18 cellular contexts compared by ENCODE assay signal in the genomic region with DNA sequence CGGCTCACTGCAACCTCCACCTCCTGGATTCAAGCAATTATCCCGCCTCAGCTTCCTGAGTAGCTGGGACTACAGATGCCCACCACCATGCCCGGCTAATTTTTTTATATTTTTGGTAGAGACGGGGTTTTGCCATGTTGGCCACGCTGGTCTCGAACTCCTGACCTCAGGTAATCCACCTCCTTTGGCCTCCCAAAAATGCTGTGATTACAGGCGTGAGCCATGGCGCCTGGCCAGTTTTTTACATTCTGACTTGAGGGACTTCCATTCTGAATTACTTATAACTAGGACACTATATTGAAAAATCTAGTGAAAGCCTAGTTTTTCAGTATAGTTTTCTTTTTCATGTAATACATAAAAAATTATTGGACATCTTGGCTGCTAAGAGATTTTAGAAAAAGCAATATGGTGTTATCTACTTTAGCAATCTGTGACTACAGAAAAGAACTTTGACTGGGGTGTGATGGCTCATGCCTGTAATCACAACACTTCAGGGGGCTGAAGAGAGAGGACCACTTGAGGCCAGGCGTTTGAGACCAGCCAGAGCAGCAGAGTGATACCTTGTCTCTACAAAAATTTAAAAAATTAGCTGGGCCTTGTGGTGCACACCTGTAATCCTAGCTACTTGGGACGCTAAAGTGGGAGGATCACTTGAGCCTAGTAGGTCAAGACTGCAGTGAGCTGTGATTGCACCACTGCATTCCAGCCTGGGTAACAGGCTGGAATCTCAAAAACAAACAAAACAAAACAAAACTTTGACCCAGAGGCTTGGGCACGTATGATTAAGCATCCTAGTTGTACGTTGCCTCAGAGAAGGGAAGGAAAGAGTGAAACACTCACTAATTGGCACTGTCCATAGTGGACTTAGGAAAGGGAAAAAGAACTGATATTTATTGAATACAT. TPM values are rescaled to one million over a fixed set of nuclear protein-coding genes. Genes with fewer than 3 reads are reported as not detected.
DNase-seq lines count a peak whose midpoint lies in the region; ATAC-seq and TF ChIP-seq lines count a peak whose summit lies in the region.
"Had no signal": no experiment of that assay in that cellular context is flagged by ENCODE, and none has a peak within 500 bp of the region (broad histone marks: within the 10 kb centered on the region; RNA-seq: fewer than 3 reads in every experiment).

No MANE protein-coding gene starts in this region.

- H3K9ac ChIP-seq in endodermal cell (ENCODE audit: extremely low read depth, low read length, poor library complexity, severe bottlenecking) = no peak overlapping the region
- H3K9ac ChIP-seq: SK-N-SH had no signal

- H3K27ac ChIP-seq in endodermal cell (ENCODE audit: low read depth, low read length) = no peak overlapping the region
- H3K27ac ChIP-seq in lower lobe of right lung = no peak overlapping the region
- H3K27ac ChIP-seq in stomach = no peak overlapping the region
- H3K27ac ChIP-seq: vagina had no signal

- no peak overlapping the region for H3K4me3 Mint-ChIP-seq in endodermal cell
- no peak overlapping the region for H3K4me3 Mint-ChIP-seq in activated CD4-positive, alpha-beta T cell treated with anti-CD3 and anti-CD28 coated beads, Interleukin-2, amount 10 ng/mL, durations not matched to agents 24 days and 14 days
- H3K4me3 Mint-ChIP-seq: CD4-positive, alpha-beta memory T cell; nephron progenitor cell; stimulated activated naive CD8-positive, alpha-beta T cell treated with anti-CD3 and anti-CD28 coated beads, Interleukin-15, amount 100 ng/mL, for 72 hours had no signal

- H3K27me3 Mint-ChIP-seq in endodermal cell (ENCODE audit: insufficient read depth) = no peaks in the 10 kb centered on the region
- no peaks in the 10 kb centered on the region for H3K27me3 Mint-ChIP-seq in activated CD4-positive, alpha-beta T cell treated with anti-CD3 and anti-CD28 coated beads, Interleukin-2, amount 10 ng/mL, durations not matched to agents 24 days and 14 days
- H3K27me3 Mint-ChIP-seq: CD4-positive, alpha-beta memory T cell; stimulated activated naive CD8-positive, alpha-beta T cell treated with anti-CD3 and anti-CD28 coated beads, Interleukin-15, amount 100 ng/mL, for 72 hours had no signal

- 89 to 95% methylated on average over 11 to 12 of the region's 12 CpGs for WGBS in endodermal cell (ENCODE audit: insufficient coverage in 1 of 2, insufficient read length in 1 of 2), 2 experiments
- 85 to 90% (median 89%) methylated on average over 12 of the region's 12 CpGs for WGBS in stomach, 5 donors

- H3K27me3 ChIP-seq in endodermal cell (ENCODE audit: control insufficient read depth, insufficient read depth, low read length, poor library complexity, severe bottlenecking) (no peaks in the 10 kb centered on the region), lower lobe of right lung (ENCODE audit: low read depth) (no peaks in the 10 kb centered on the region), stomach (no peaks in the 10 kb centered on the region)
- H3K27me3 ChIP-seq: vagina had no signal

- no peak for TF ChIP-seq CTCF in AG10803 (conservative IDR thresholded peaks at IDR 0.05; ENCODE audit: low read length)
- TF ChIP-seq CTCF in endodermal cell (conservative IDR thresholded peaks at IDR 0.05) = no peak
- no peak for TF ChIP-seq CTCF in lower lobe of right lung (IDR thresholded peaks at IDR 0.05)
- no peak for TF ChIP-seq CTCF in stomach (IDR thresholded peaks at IDR 0.05)

- peak; percentile 12 to 42 for ATAC-seq in lower lobe of right lung
- ATAC-seq: activated naive CD4-positive, alpha-beta T cell treated with anti-CD3 and anti-CD28 coated beads, Interleukin-2, amount 50 U/mL, for 72 hours; GM12878; stimulated activated naive CD8-positive, alpha-beta T cell treated with anti-CD3 and anti-CD28 coated beads, Interleukin-15, amount 100 ng/mL, for 72 hours had no signal

- H3K4me1 ChIP-seq in endodermal cell (ENCODE audit: control insufficient read depth, insufficient read depth, low read length) = no peaks in the 10 kb centered on the region
- H3K4me1 ChIP-seq in lower lobe of right lung = no peaks in the 10 kb centered on the region
- peaks cover 0 to 15% (median 2%) of the 10 kb centered on the region in 4 donors for H3K4me1 ChIP-seq in stomach
- H3K4me1 ChIP-seq: vagina had no signal

- peaks cover 31% of the 10 kb centered on the region for H3K9me3 ChIP-seq in endodermal cell (ENCODE audit: control insufficient read depth, low read length)
- H3K9me3 ChIP-seq in lower lobe of right lung = no peaks in the 10 kb centered on the region
- H3K9me3 ChIP-seq in stomach = no peaks in the 10 kb centered on the region
- H3K9me3 ChIP-seq: SK-N-SH, vagina had no signal

- peaks cover 23% of the 10 kb centered on the region for H3K9me3 Mint-ChIP-seq in endodermal cell
- no peaks in the 10 kb centered on the region for H3K9me3 Mint-ChIP-seq in activated CD4-positive, alpha-beta T cell treated with anti-CD3 and anti-CD28 coated beads, Interleukin-2, amount 10 ng/mL, durations not matched to agents 24 days and 14 days
- H3K9me3 Mint-ChIP-seq: activated naive CD4-positive, alpha-beta T cell treated with anti-CD3 and anti-CD28 coated beads, Interleukin-2, amount 50 U/mL, for 72 hours; stimulated activated naive CD8-positive, alpha-beta T cell treated with anti-CD3 and anti-CD28 coated beads, Interleukin-15, amount 100 ng/mL, for 72 hours had no signal

- intact Hi-C loops in lower lobe of right lung (cut with DNase I) = no loop called here
- intact Hi-C loops in stomach (cut with DNase I; ENCODE audit: low total_unique reads) = no loop called here
- intact Hi-C loops in activated CD4-positive, alpha-beta T cell treated with anti-CD3 and anti-CD28 coated beads, Interleukin-2, amount 10 ng/mL, durations not matched to agents 24 days and 14 days (cut with micrococcal nuclease) = no loop called here

- TF ChIP-seq POLR2A in stomach (IDR thresholded peaks at IDR 0.05) = no peak

- no peak for TF ChIP-seq EP300 in stomach (IDR thresholded peaks at IDR 0.05)

- DNase-seq in AG10803 (ENCODE audit: low read depth) = peak; percentile 10
- DNase-seq in M059J (ENCODE audit: low read depth) = peak; percentile 21
- DNase-seq in endodermal cell = no peak
- no peak for DNase-seq in lower lobe of right lung
- DNase-seq in stomach = no peak
- DNase-seq in GOT3 (lab: John Stamatoyannopoulos, UW) = no peak
- DNase-seq in activated CD4-positive, alpha-beta T cell treated with anti-CD3 and anti-CD28 coated beads, Interleukin-2, amount 10 ng/mL, durations not matched to agents 24 days and 14 days = no peak
- DNase-seq in GM19238 (ENCODE audit: insufficient read length, low spot score) = no peak
- DNase-seq: ACHN; activated T-cell treated with anti-CD3 and anti-CD28 coated beads for 4 hours; CD4-positive, alpha-beta memory T cell; NCI-H69; nephron progenitor cell; SK-N-SH; stimulated activated naive CD8-positive, alpha-beta T cell treated with anti-CD3 and anti-CD28 coated beads, Interleukin-15, amount 100 ng/mL, for 72 hours had no signal

- H3K4me1 Mint-ChIP-seq in endodermal cell = no peaks in the 10 kb centered on the region
- no peaks in the 10 kb centered on the region for H3K4me1 Mint-ChIP-seq in activated CD4-positive, alpha-beta T cell treated with anti-CD3 and anti-CD28 coated beads, Interleukin-2, amount 10 ng/mL, durations not matched to agents 24 days and 14 days
- H3K4me1 Mint-ChIP-seq: nephron progenitor cell; stimulated activated naive CD8-positive, alpha-beta T cell treated with anti-CD3 and anti-CD28 coated beads, Interleukin-15, amount 100 ng/mL, for 72 hours had no signal

- peaks cover 74% of the 10 kb centered on the region for H3K36me3 Mint-ChIP-seq in endodermal cell (ENCODE audit: low read depth)
- peaks cover 40% of the 10 kb centered on the region for H3K36me3 Mint-ChIP-seq in activated CD4-positive, alpha-beta T cell treated with anti-CD3 and anti-CD28 coated beads, Interleukin-2, amount 10 ng/mL, durations not matched to agents 24 days and 14 days (ENCODE audit: low read depth)

- H3K36me3 ChIP-seq in endodermal cell (ENCODE audit: control insufficient read depth, insufficient read depth, low read length) (peaks cover 66% of the 10 kb centered on the region), lower lobe of right lung (peaks cover 66% of the 10 kb centered on the region), stomach (peaks cover 30 to 74% (median 69%) of the 10 kb centered on the region in 4 donors)

- no peak overlapping the region for H3K4me3 ChIP-seq in AG10803 (ENCODE audit: low read length)
- no peak overlapping the region for H3K4me3 ChIP-seq in endodermal cell (ENCODE audit: low read length)
- H3K4me3 ChIP-seq in lower lobe of right lung = no peak overlapping the region
- no peak overlapping the region for H3K4me3 ChIP-seq in stomach
- H3K4me3 ChIP-seq: GM12878, vagina had no signal

- peak overlapping the region; percentile 68 for H3K27ac Mint-ChIP-seq in endodermal cell
- H3K27ac Mint-ChIP-seq in activated CD4-positive, alpha-beta T cell treated with anti-CD3 and anti-CD28 coated beads, Interleukin-2, amount 10 ng/mL, durations not matched to agents 24 days and 14 days = no peak overlapping the region
- H3K27ac Mint-ChIP-seq: activated naive CD4-positive, alpha-beta T cell treated with anti-CD3 and anti-CD28 coated beads, Interleukin-2, amount 50 U/mL, for 72 hours; nephron progenitor cell; stimulated activated naive CD8-positive, alpha-beta T cell treated with anti-CD3 and anti-CD28 coated beads, Interleukin-15, amount 100 ng/mL, for 72 hours had no signal

RNA-seq across cellular contexts. Expression of gene GOSR1, which starts 26.8 kb away (rescaled TPM):
- total RNA-seq in M059J (2014; rRNA removed; shearing (Covaris generic)) = 31.5 and 59.5 TPM in 2 replicates
- total RNA-seq in endodermal cell = 10 to 100 TPM; 50.8 to 57.3 TPM
- polyA plus RNA-seq in endodermal cell (2013, experiment 1 of 2) = 30.3 TPM
- 27.3 TPM for polyA plus RNA-seq in endodermal cell (2013, experiment 2 of 2)
- 50.9 TPM for total RNA-seq in lower lobe of right lung
- total RNA-seq in stomach = 10 to 100 TPM in 3 of 5 donors, 1 to 10 TPM in 2; 7.0 to 45.5 (median 35.7) TPM
- 10 to 100 TPM; 10.5 to 13.3 (median 12.7) TPM for polyA plus RNA-seq in stomach
- total RNA-seq in activated CD4-positive, alpha-beta T cell treated with anti-CD3 and anti-CD28 coated beads, Interleukin-2, amount 10 ng/mL, durations not matched to agents 24 days and 14 days = 54.8 and 55.6 TPM in 2 replicates

Comparison
In these comparisons a context has a peak if more than half of its experiments do, and no peak if none do; other contexts are left out.
1. DNase-seq: peak in AG10803 (single experiment) and M059J (single experiment); none in endodermal cell (single experiment), lower lobe of right lung (single experiment), stomach (single experiment), GOT3 (single experiment), activated CD4-positive, alpha-beta T cell treated with anti-CD3 and anti-CD28 coated beads, Interleukin-2, amount 10 ng/mL, durations not matched to agents 24 days and 14 days (single experiment) and GM19238 (single experiment).